Comparison of ENCODE assay signal across 8 cellular contexts in genomic region chr5:72465601-72466563, GRCh38. TPM values are rescaled to one million over a fixed set of nuclear protein-coding genes. Genes with fewer than 3 reads are reported as not detected.
DNase-seq lines count a peak whose midpoint lies in the region; ATAC-seq, FAIRE-seq and TF ChIP-seq lines count a peak whose summit lies in the region.

No MANE protein-coding gene starts in this region.

- WGBS in small intestine, 3 donors = 81 to 85% (median 82%) methylated on average over 10 of the region's 10 CpGs

- peak overlapping the region in 1 of 2 donors; percentile 39 for H3K27ac ChIP-seq in small intestine (ENCODE audit: low read depth in 1 of 2, low read length in 1 of 2)

- no peaks in the 10 kb centered on the region for H3K9me3 ChIP-seq in small intestine (ENCODE audit: control insufficient read depth, low read depth)

- no peak for FAIRE-seq in bronchial epithelial cell (lab: Jason Lieb, UNC)
- no peak for FAIRE-seq in small intestine (lab: Jason Lieb, UNC)

- H3K36me3 ChIP-seq in bronchial epithelial cell (ENCODE audit: control insufficient read depth, insufficient read depth, low read length) (no peaks in the 10 kb centered on the region), small intestine (ENCODE audit: control insufficient read depth in 2 of 2, insufficient read depth in 2 of 2, low read length in 2 of 2) (no peaks in the 10 kb centered on the region)

- H3K27me3 ChIP-seq in bronchial epithelial cell (ENCODE audit: control insufficient read depth, insufficient read depth, low read length) = no peaks in the 10 kb centered on the region
- H3K27me3 ChIP-seq in small intestine (ENCODE audit: control insufficient read depth in 2 of 2, insufficient read depth in 2 of 2, low read length in 2 of 2) = no peaks in the 10 kb centered on the region

- no peaks in the 10 kb centered on the region for H3K27me3 Mint-ChIP-seq in WTC11 (ENCODE audit: low read depth)

- H3K4me1 Mint-ChIP-seq in WTC11 = no peaks in the 10 kb centered on the region

- H3K36me3 Mint-ChIP-seq in WTC11 = no peaks in the 10 kb centered on the region

- peak; percentile 86 for ATAC-seq in GM19438 (IDR thresholded peaks at IDR 0.05; ENCODE audit: low read depth, unreplicated experiment)
- peak; percentile 78 for ATAC-seq in HG03378 (IDR thresholded peaks at IDR 0.05; ENCODE audit: unreplicated experiment)
- ATAC-seq in WTC11 = no peak

- no peak overlapping the region for H3K27ac Mint-ChIP-seq in WTC11

- H3K9me3 Mint-ChIP-seq in WTC11 = 0 out of 2 replicates have a peak, but pooled peaks cover 3% of the 10 kb centered on the region

- no peaks in the 10 kb centered on the region for H3K4me1 ChIP-seq in small intestine (ENCODE audit: control insufficient read depth in 2 of 2, insufficient read depth in 1 of 2, low read depth in 1 of 2, low read length in 1 of 2)

- no peak overlapping the region for H3K4me3 Mint-ChIP-seq in WTC11

- TF ChIP-seq CTCF in bronchial epithelial cell (IDR thresholded peaks at IDR 0.05; ENCODE audit: insufficient read depth, low read length, severe bottlenecking) = no peak
- TF ChIP-seq CTCF in WTC11 (IDR thresholded peaks at IDR 0.05) = no peak

- H3K4me3 ChIP-seq in bronchial epithelial cell (ENCODE audit: low read depth, low read length) (no peak overlapping the region), small intestine (ENCODE audit: low read depth in 1 of 2, low read length in 2 of 2) (no peak overlapping the region)

- POLR2A ChIA-PET in WTC11 (lab: Charles Lee) = no interaction called here

- CTCF ChIA-PET in WTC11 (lab: Charles Lee) = no interaction called here

- DNase-seq in GDM1 (lab: John Stamatoyannopoulos, UW) = peak; percentile 18
- DNase-seq in bronchial epithelial cell (ENCODE audit: low read depth) = peak; percentile 52
- no peak for DNase-seq in WTC11 (ENCODE audit: low spot score)
- DNase-seq in small intestine = no peak
- DNase-seq in NCI-H2227 treated with DMSO at 0.1 percent for 48 hours (lab: John Stamatoyannopoulos, UW) = no peak
- DNase-seq in T-helper 9 cell = no peak

TF ChIP-seq in WTC11, 78 proteins besides CTCF, POLR2A, EP300 and RAD21:
- TF ChIP-seq E2F4 (CRISPR knock-in tag; IDR thresholded peaks at IDR 0.05; ENCODE audit: borderline replicate concordance, low read depth) = no peak
- TF ChIP-seq MYBL2 (CRISPR knock-in tag; IDR thresholded peaks at IDR 0.05) = no peak
- no peak for TF ChIP-seq ESRRA (CRISPR knock-in tag; IDR thresholded peaks at IDR 0.05; ENCODE audit: borderline replicate concordance)
- TF ChIP-seq FOXP1 (CRISPR knock-in tag; IDR thresholded peaks at IDR 0.05; ENCODE audit: borderline replicate concordance) = no peak
- TF ChIP-seq, protein P1, sequence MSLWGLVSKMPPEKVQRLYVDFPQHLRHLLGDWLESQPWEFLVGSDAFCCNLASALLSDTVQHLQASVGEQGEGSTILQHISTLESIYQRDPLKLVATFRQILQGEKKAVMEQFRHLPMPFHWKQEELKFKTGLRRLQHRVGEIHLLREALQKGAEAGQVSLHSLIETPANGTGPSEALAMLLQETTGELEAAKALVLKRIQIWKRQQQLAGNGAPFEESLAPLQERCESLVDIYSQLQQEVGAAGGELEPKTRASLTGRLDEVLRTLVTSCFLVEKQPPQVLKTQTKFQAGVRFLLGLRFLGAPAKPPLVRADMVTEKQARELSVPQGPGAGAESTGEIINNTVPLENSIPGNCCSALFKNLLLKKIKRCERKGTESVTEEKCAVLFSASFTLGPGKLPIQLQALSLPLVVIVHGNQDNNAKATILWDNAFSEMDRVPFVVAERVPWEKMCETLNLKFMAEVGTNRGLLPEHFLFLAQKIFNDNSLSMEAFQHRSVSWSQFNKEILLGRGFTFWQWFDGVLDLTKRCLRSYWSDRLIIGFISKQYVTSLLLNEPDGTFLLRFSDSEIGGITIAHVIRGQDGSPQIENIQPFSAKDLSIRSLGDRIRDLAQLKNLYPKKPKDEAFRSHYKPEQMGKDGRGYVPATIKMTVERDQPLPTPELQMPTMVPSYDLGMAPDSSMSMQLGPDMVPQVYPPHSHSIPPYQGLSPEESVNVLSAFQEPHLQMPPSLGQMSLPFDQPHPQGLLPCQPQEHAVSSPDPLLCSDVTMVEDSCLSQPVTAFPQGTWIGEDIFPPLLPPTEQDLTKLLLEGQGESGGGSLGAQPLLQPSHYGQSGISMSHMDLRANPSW (CRISPR knock-in tag; conservative IDR thresholded peaks at IDR 0.05; ENCODE audit: low read depth) = no peak
- TF ChIP-seq, protein P2, sequence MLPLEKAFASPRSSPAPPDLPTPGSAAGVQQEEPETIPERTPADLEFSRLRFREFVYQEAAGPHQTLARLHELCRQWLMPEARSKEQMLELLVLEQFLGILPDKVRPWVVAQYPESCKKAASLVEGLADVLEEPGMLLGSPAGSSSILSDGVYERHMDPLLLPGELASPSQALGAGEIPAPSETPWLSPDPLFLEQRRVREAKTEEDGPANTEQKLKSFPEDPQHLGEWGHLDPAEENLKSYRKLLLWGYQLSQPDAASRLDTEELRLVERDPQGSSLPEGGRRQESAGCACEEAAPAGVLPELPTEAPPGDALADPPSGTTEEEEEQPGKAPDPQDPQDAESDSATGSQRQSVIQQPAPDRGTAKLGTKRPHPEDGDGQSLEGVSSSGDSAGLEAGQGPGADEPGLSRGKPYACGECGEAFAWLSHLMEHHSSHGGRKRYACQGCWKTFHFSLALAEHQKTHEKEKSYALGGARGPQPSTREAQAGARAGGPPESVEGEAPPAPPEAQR (CRISPR knock-in tag; IDR thresholded peaks at IDR 0.05) = no peak
- no peak for TF ChIP-seq ZNF423 (CRISPR knock-in tag; IDR thresholded peaks at IDR 0.05)

RNA-seq across cellular contexts. Expression of gene ZNF366, which starts 41.3 kb away (rescaled TPM):
- total RNA-seq in bronchial epithelial cell (not detected in 2 replicates), WTC11 (2021) (not detected in 3 replicates)
- 1 to 10 TPM in 2 of 3 donors, not detected in 1; 1.5 to 2.4 TPM for polyA plus RNA-seq in small intestine

Comparison
In these comparisons a context has a peak if more than half of its experiments do, and no peak if none do; other contexts are left out.
1. DNase-seq: peak in GDM1 (single experiment) and bronchial epithelial cell (single experiment); none in WTC11 (single experiment), small intestine (single experiment), NCI-H2227 treated with DMSO at 0.1 percent for 48 hours (single experiment) and T-helper 9 cell (single experiment).